Comparison of ENCODE assay signal across 17 cellular contexts in the genomic region with DNA sequence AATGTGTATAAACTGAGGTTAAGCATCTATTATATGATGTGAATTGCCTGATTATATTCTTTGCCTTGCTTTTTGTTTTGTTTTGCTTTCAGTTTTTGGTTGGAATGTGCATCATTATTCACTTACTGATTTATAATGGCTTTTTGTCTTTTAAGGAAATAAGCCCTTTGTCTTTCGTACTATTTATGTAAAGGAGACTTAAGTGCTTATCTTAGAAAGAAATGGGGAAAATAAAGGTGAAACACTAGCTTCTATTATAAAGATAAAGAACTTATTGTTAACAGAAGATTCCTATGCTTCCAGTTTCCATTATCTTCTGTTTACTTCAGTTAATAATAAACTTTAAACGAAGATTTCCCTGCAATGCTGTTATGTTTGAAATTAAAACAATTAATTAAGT. TPM values are rescaled to one million over a fixed set of nuclear protein-coding genes. Genes with fewer than 3 reads are reported as not detected.
A peak's percentile ranks its signal among the peaks of the same experiment; 100 is the strongest.
DNase-seq lines count a peak whose midpoint lies in the region; ATAC-seq, FAIRE-seq and TF ChIP-seq lines count a peak whose summit lies in the region.
"Had no signal": no experiment of that assay in that cellular context is flagged by ENCODE, and none has a peak within 500 bp of the region (broad histone marks: within the 10 kb centered on the region; RNA-seq: fewer than 3 reads in every experiment).

No MANE protein-coding gene starts in this region.

- H3K27me3 ChIP-seq in HUES6 (ENCODE audit: control insufficient read depth, insufficient read depth, low read length) (no peaks in the 10 kb centered on the region), H1 (replicated peaks in 1 of 4; ENCODE audit: control insufficient read depth in 3 of 4, extremely low read depth in 1 of 4, insufficient read depth in 3 of 4, low read length in 3 of 4) (no peaks in the 10 kb centered on the region), iPS-20b (ENCODE audit: insufficient read depth, low read length) (no peaks in the 10 kb centered on the region)

- ATAC-seq in HG03095 (IDR thresholded peaks at IDR 0.05; ENCODE audit: unreplicated experiment): no peak
- ATAC-seq in GM19328 (IDR thresholded peaks at IDR 0.05; ENCODE audit: unreplicated experiment): no peak
- no peak for ATAC-seq in HG02798 (IDR thresholded peaks at IDR 0.05; ENCODE audit: poor library complexity, unreplicated experiment)
- ATAC-seq: A549, HCT116 had no signal

- H3K79me1 ChIP-seq in H1 (ENCODE audit: low read depth, low read length): no peaks in the 10 kb centered on the region

- H3K23ac ChIP-seq in H1 (ENCODE audit: insufficient read length): no peak overlapping the region

- no peaks in the 10 kb centered on the region for H3K23me2 ChIP-seq in H1 (ENCODE audit: low read depth, low read length)

- H3K79me2 ChIP-seq in H1 (ENCODE audit: control insufficient read depth in 1 of 2, insufficient read depth in 2 of 2, low read length in 2 of 2): no peaks in the 10 kb centered on the region

- H3K4me2 ChIP-seq in H1 (ENCODE audit: insufficient read depth in 1 of 2, low read depth in 2 of 2, low read length in 2 of 2): no peak overlapping the region
- H3K4me2 ChIP-seq: A549 had no signal

- no peak overlapping the region for H4K8ac ChIP-seq in H1 (ENCODE audit: extremely low read depth, insufficient read depth, low read length)

- no peak overlapping the region for H2AFZ ChIP-seq in H1 (ENCODE audit: low read length)

- no peak overlapping the region for H3K18ac ChIP-seq in H1 (ENCODE audit: extremely low read depth, low read length)

- H4K5ac ChIP-seq in H1 (ENCODE audit: insufficient read length, low read depth, low read length): peak overlapping the region; percentile 98

- TF ChIP-seq RAD21 in H1 (IDR thresholded peaks at IDR 0.05 in 1 of 2, conservative IDR thresholded peaks at IDR 0.05 in 1 of 2; ENCODE audit: low read depth in 2 of 2, low read length in 2 of 2): no peak

- TF ChIP-seq CTCF in H1 (IDR thresholded peaks at IDR 0.05; ENCODE audit: control extremely low read depth in 1 of 3, insufficient read depth in 1 of 3, low read depth in 1 of 3, low read length in 3 of 3) (no peak), RWPE1 (conservative IDR thresholded peaks at IDR 0.05; ENCODE audit: low read depth) (no peak)

- POLR2A ChIA-PET in H1 (lab: Charles Lee; ENCODE audit: partially characterized antibody): interaction anchor here (11.2 kb wide), 1 partner anchor 19 kb away, joined by 138 read pairs; a partner anchor contains a TSS
- POLR2A ChIA-PET in RWPE1 (lab: Yijun Ruan, JAX; ENCODE audit: low non-redundant PET): no interaction called here

- no peak for FAIRE-seq in H1 (lab: Jason Lieb, UNC)
- FAIRE-seq: D721Med, GM12891 had no signal

- H3K4me3 ChIP-seq in HUES6 (ENCODE audit: low read depth, low read length): no peak overlapping the region
- peak overlapping the region in 1 of 4 experiments; percentile 26; a peak in 1 of 8 replicates for H3K4me3 ChIP-seq in H1 (ENCODE audit: extremely low read depth in 1 of 4, insufficient read depth in 2 of 4, low read depth in 3 of 4, low read length in 4 of 4)
- H3K4me3 ChIP-seq in iPS-20b (ENCODE audit: low read length): no peak overlapping the region
- H3K4me3 ChIP-seq: A549 had no signal

- TF ChIP-seq EP300 in H1 (IDR thresholded peaks at IDR 0.05; ENCODE audit: borderline replicate concordance in 1 of 2, low read depth in 2 of 2, low read length in 2 of 2): no peak

- no peak overlapping the region for H2AK5ac ChIP-seq in H1 (ENCODE audit: low read depth, low read length)

- H3K27ac ChIP-seq in HUES6 (ENCODE audit: low read depth, low read length): peak overlapping the region; percentile 79
- no peak overlapping the region for H3K27ac ChIP-seq in H1 (ENCODE audit: low read depth, low read length)
- H3K27ac ChIP-seq in iPS-20b (ENCODE audit: low read length): no peak overlapping the region
- H3K27ac ChIP-seq in RWPE1: no peak overlapping the region
- H3K27ac ChIP-seq: A549, C4-2B had no signal

- no peak overlapping the region for H3K56ac ChIP-seq in H1 (replicated peaks; ENCODE audit: insufficient read length, low read depth, low read length)

- H3K14ac ChIP-seq in H1 (ENCODE audit: insufficient read length): no peak overlapping the region

- H4K20me1 ChIP-seq in H1 (replicated peaks in 1 of 2; ENCODE audit: control insufficient read depth in 1 of 2, insufficient read depth in 2 of 2, low read length in 2 of 2): no peaks in the 10 kb centered on the region

- no peak overlapping the region for H4K91ac ChIP-seq in H1 (replicated peaks; ENCODE audit: insufficient read length, low read length)

- DNase-seq in H1 (ENCODE audit: low read depth in 1 of 2, low spot score in 2 of 2) (no peak), RWPE1 (ENCODE audit: low spot score) (no peak)
- DNase-seq: BE2C; CD4-positive, alpha-beta memory T cell; DMS153; DMS79 treated with DMSO at 0.1 percent for 48 hours; EL had no signal

- H2BK20ac ChIP-seq in H1 (ENCODE audit: low read length): no peak overlapping the region

- no peak overlapping the region for H2BK120ac ChIP-seq in H1 (replicated peaks; ENCODE audit: low read depth, low read length)

- H2BK5ac ChIP-seq in H1 (ENCODE audit: low read depth, low read length): no peak overlapping the region

- H3K4me1 ChIP-seq in HUES6 (ENCODE audit: control insufficient read depth, insufficient read depth, low read length): peaks cover 58% of the 10 kb centered on the region
- peaks cover 4 to 26% (median 15%) of the 10 kb centered on the region in 4 experiments for H3K4me1 ChIP-seq in H1 (replicated peaks in 1 of 4; ENCODE audit: control insufficient read depth in 3 of 4, insufficient read depth in 4 of 4, low read length in 3 of 4)
- H3K4me1 ChIP-seq in iPS-20b (ENCODE audit: insufficient read depth, low read length): peaks cover 48% of the 10 kb centered on the region; the same call in 1 of the 2 replicates
- H3K4me1 ChIP-seq: A549, BE2C had no signal

- H3K9me3 ChIP-seq in HUES6 (ENCODE audit: control insufficient read depth, insufficient read depth, low read depth, low read length) (no peaks in the 10 kb centered on the region), H1 (ENCODE audit: insufficient read depth in 2 of 2, low read depth in 1 of 2, low read length in 1 of 2) (no peaks in the 10 kb centered on the region), iPS-20b (ENCODE audit: insufficient read depth, low read depth, low read length) (no peaks in the 10 kb centered on the region)
- H3K9me3 ChIP-seq: A549, BE2C had no signal

- 9% methylated on average over 2 of the region's 2 CpGs; no CpG with 5 or more reads in 1 of the 2 experiments for WGBS in H1 (ENCODE audit: extremely low coverage in 1 of 2, insufficient coverage in 1 of 2, insufficient read length in 1 of 2, insufficient replicate concordance in 2 of 2, low coverage in 1 of 2, low lambda C conversion rate in 2 of 2, missing lambda C conversion rate in 1 of 2), 2 experiments

- no peak for TF ChIP-seq POLR2A in H1 (IDR thresholded peaks at IDR 0.05; ENCODE audit: control extremely low read depth in 1 of 2, low read depth in 2 of 2, low read length in 2 of 2)

- H3K9ac ChIP-seq in HUES6 (ENCODE audit: low read length): no peak overlapping the region
- no peak overlapping the region for H3K9ac ChIP-seq in H1 (replicated peaks in 1 of 4; ENCODE audit: extremely low read depth in 1 of 4, low read depth in 3 of 4, low read length in 3 of 4)
- H3K9ac ChIP-seq in iPS-20b (ENCODE audit: low read depth, low read length): 0 out of 2 replicates have a peak overlapping the region, but pooled peaks have one; percentile 12

- H2BK15ac ChIP-seq in H1 (ENCODE audit: low read length): no peak overlapping the region

- H3K4ac ChIP-seq in H1 (replicated peaks; ENCODE audit: insufficient read length, low read depth, low read length): no peak overlapping the region

- no peak overlapping the region for H2BK12ac ChIP-seq in H1 (ENCODE audit: low read depth, low read length)

- H3K36me3 ChIP-seq in HUES6 (ENCODE audit: control insufficient read depth, insufficient read depth, low read length) (no peaks in the 10 kb centered on the region), H1 (ENCODE audit: control insufficient read depth in 2 of 4, insufficient read depth in 4 of 4, low read length in 3 of 4) (no peaks in the 10 kb centered on the region), iPS-20b (ENCODE audit: insufficient read depth, low read depth, low read length) (no peaks in the 10 kb centered on the region)
- H3K36me3 ChIP-seq: BE2C had no signal

- CTCF ChIA-PET in H1 (lab: Charles Lee; ENCODE audit: partially characterized antibody) (no interaction called here), RWPE1 (lab: Yijun Ruan, JAX) (no interaction called here)

TF ChIP-seq in H1, 55 proteins besides CTCF, POLR2A, EP300 and RAD21 (continues in another document):
- TF ChIP-seq SUZ12 (IDR thresholded peaks at IDR 0.05; ENCODE audit: low read length) (no peak), CBX8 (IDR thresholded peaks at IDR 0.05; ENCODE audit: borderline replicate concordance, low read depth, low read length) (no peak)

RNA-seq across cellular contexts. Expression of a gene that starts 23.3 kb away (rescaled TPM):
- 1,035 and 1,059 TPM in 2 replicates for total RNA-seq in H1 (2021; fragmentation: NEBNext Ultra II Directional; extraction: Animal tissue kit (Norgen Biotek cat#: 25700))
- polyA plus RNA-seq in H1 (2011; rRNA removed): 837 and 1,207 TPM in 2 replicates
- 1,169 TPM for polyA plus RNA-seq in H1 (2011; cell fraction: cytosol; rRNA removed)
- polyA plus RNA-seq in H1 (2011; cell fraction: nucleus; rRNA removed): 263 TPM
- 2,003 to 2,565 TPM (median 2,368 TPM) in 4 replicates for polyA plus RNA-seq in H1 (2012, experiment 1 of 2)
- polyA plus RNA-seq in H1 (2012, experiment 2 of 2): 13,884 TPM
- 2,670 TPM for polyA plus RNA-seq in H1 (2013, experiment 1 of 2)
- 2,657 TPM for polyA plus RNA-seq in H1 (2013, experiment 2 of 2)
- 314 and 370 TPM in 2 replicates for polyA minus RNA-seq in H1 (2011; rRNA and poly(A)+ RNA removed)
- polyA minus RNA-seq in H1 (2011; cell fraction: cytosol; rRNA and poly(A)+ RNA removed): 148 TPM
- 146 TPM for polyA minus RNA-seq in H1 (2011; cell fraction: nucleus; rRNA and poly(A)+ RNA removed)
